Comparison of ENCODE assay signal across 12 cellular contexts in genomic region chr14:61152851-61153364, GRCh38.
DNase-seq lines count a peak whose midpoint lies in the region; ATAC-seq, FAIRE-seq and TF ChIP-seq lines count a peak whose summit lies in the region.
"Had no signal": no experiment of that assay in that cellular context is flagged by ENCODE, and none has a peak within 500 bp of the region (broad histone marks: within the 10 kb centered on the region; RNA-seq: fewer than 3 reads in every experiment).

No MANE protein-coding gene starts in this region.

- H3K4me3 Mint-ChIP-seq in osteocyte (ENCODE audit: unreplicated experiment): peak overlapping the region; percentile 4
- H3K4me3 Mint-ChIP-seq: activated naive CD8-positive, alpha-beta T cell treated with anti-CD3 and anti-CD28 coated beads, Interleukin-2, amount 50 U/mL, for 24 hours had no signal

- no peaks in the 10 kb centered on the region for H3K36me3 Mint-ChIP-seq in osteocyte (ENCODE audit: unreplicated experiment)

- peak; percentile 65 for FAIRE-seq in H54 (lab: Jason Lieb, UNC)
- FAIRE-seq: D721Med, RCC 7860 had no signal

- DNase-seq in H54 (ENCODE audit: insufficient read length, low spot score) (no peak), RWPE2 (ENCODE audit: low spot score) (no peak), esophagus muscularis mucosa (ENCODE audit: extremely low spot score) (peak; percentile 55), osteocyte (ENCODE audit: extremely low spot score, unreplicated experiment) (no peak), OCI-M1 (lab: John Stamatoyannopoulos, UW) (no peak)
- DNase-seq in activated CD4-positive, alpha-beta T cell treated with anti-CD3 and anti-CD28 coated beads for 4 hours: no peak
- DNase-seq: activated naive CD8-positive, alpha-beta T cell treated with anti-CD3 and anti-CD28 coated beads, Interleukin-2, amount 50 U/mL, for 24 hours had no signal

- ATAC-seq in RWPE2 (ENCODE audit: low read depth) (peak; percentile 42; the same call in 1 of the 3 replicates), GM21360 (IDR thresholded peaks at IDR 0.05; ENCODE audit: unreplicated experiment) (no peak), GM21619 (IDR thresholded peaks at IDR 0.05; ENCODE audit: unreplicated experiment) (no peak)
- ATAC-seq: activated naive CD8-positive, alpha-beta T cell treated with anti-CD3 and anti-CD28 coated beads, Interleukin-2, amount 50 U/mL, for 24 hours had no signal

- H3K4me1 ChIP-seq in RWPE2 (ENCODE audit: insufficient read depth, poor library complexity, severe bottlenecking): peaks cover 2% of the 10 kb centered on the region
- H3K4me1 ChIP-seq in esophagus muscularis mucosa: peaks cover 3 to 30% (median 17%) of the 10 kb centered on the region in 4 donors

- no peaks in the 10 kb centered on the region for H3K27me3 ChIP-seq in RWPE2 (ENCODE audit: insufficient read depth, poor library complexity, severe bottlenecking)
- H3K27me3 ChIP-seq in esophagus muscularis mucosa: no peaks in the 10 kb centered on the region
- H3K27me3 ChIP-seq: suprapubic skin had no signal

- H3K4me3 ChIP-seq in RWPE2 (ENCODE audit: severe bottlenecking) (no peak overlapping the region), esophagus muscularis mucosa (no peak overlapping the region)
- H3K4me3 ChIP-seq: suprapubic skin had no signal

- TF ChIP-seq EP300 in esophagus muscularis mucosa (IDR thresholded peaks at IDR 0.05): no peak

- peaks cover 90% of the 10 kb centered on the region for H3K4me1 Mint-ChIP-seq in osteocyte (ENCODE audit: unreplicated experiment)
- H3K4me1 Mint-ChIP-seq: activated naive CD8-positive, alpha-beta T cell treated with anti-CD3 and anti-CD28 coated beads, Interleukin-2, amount 50 U/mL, for 24 hours had no signal

- H3K9me3 Mint-ChIP-seq in osteocyte (ENCODE audit: unreplicated experiment): no peaks in the 10 kb centered on the region
- H3K9me3 Mint-ChIP-seq: activated naive CD8-positive, alpha-beta T cell treated with anti-CD3 and anti-CD28 coated beads, Interleukin-2, amount 50 U/mL, for 24 hours had no signal

- intact Hi-C loops in esophagus muscularis mucosa (cut with DNase I): no loop called here

- no peaks in the 10 kb centered on the region for H3K27me3 Mint-ChIP-seq in osteocyte (ENCODE audit: unreplicated experiment)

- H3K27ac Mint-ChIP-seq in osteocyte (ENCODE audit: unreplicated experiment): peak overlapping the region; percentile 98
- H3K27ac Mint-ChIP-seq: activated naive CD8-positive, alpha-beta T cell treated with anti-CD3 and anti-CD28 coated beads, Interleukin-2, amount 50 U/mL, for 24 hours had no signal

- H3K9me3 ChIP-seq in RWPE2 (ENCODE audit: severe bottlenecking): no peaks in the 10 kb centered on the region
- H3K9me3 ChIP-seq in esophagus muscularis mucosa: no peaks in the 10 kb centered on the region
- H3K9me3 ChIP-seq: suprapubic skin had no signal

- no peak for TF ChIP-seq POLR2A in H54 (IDR thresholded peaks at IDR 0.05; ENCODE audit: low read depth, low read length)
- TF ChIP-seq POLR2A in esophagus muscularis mucosa (IDR thresholded peaks at IDR 0.05; ENCODE audit: low read depth): no peak

- H3K36me3 ChIP-seq in RWPE2 (ENCODE audit: low read depth) (no peaks in the 10 kb centered on the region), esophagus muscularis mucosa (no peaks in the 10 kb centered on the region)
- H3K36me3 ChIP-seq: suprapubic skin had no signal

- 75% methylated on average over 3 of the region's 3 CpGs for WGBS in esophagus muscularis mucosa

- TF ChIP-seq CTCF in RWPE2 (IDR thresholded peaks at IDR 0.05; ENCODE audit: poor library complexity, severe bottlenecking) (no peak), esophagus muscularis mucosa (IDR thresholded peaks at IDR 0.05) (no peak), osteocyte (IDR thresholded peaks at IDR 0.05) (no peak)

- H3K27ac ChIP-seq in RWPE2 (ENCODE audit: poor library complexity, severe bottlenecking): no peak overlapping the region
- H3K27ac ChIP-seq in esophagus muscularis mucosa (replicated peaks in 1 of 4): no peak overlapping the region
- H3K27ac ChIP-seq: suprapubic skin had no signal
